Comparison of ENCODE assay signal across 24 cellular contexts in the genomic region with DNA sequence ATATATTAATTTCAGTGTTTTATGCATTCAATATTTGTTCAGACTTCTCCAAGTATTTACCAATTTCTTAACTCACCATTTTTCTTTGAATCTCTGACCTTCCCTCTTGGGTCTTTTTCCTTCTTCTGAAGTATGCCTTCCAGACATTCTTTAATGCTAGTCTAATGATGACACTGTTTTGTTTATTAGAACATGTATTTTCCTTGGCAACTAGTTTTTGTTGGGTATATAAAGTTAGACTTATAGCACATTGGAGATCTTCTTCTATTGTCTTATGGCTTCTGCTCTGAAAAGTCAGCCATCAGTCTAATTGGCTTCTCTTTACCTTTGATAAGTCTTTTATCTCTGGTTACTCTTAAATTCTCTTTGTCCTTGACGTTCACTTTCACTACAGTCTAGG.
DNase-seq lines count a peak whose midpoint lies in the region; ATAC-seq and TF ChIP-seq lines count a peak whose summit lies in the region.
"Had no signal": no experiment of that assay in that cellular context is flagged by ENCODE, and none has a peak within 500 bp of the region (broad histone marks: within the 10 kb centered on the region; RNA-seq: fewer than 3 reads in every experiment).

No MANE protein-coding gene starts in this region.

- DNase-seq in GM23248 (peak; percentile 16), astrocyte of the spinal cord (ENCODE audit: low read depth, low spot score) (peak; percentile 46), hepatic stellate cell (ENCODE audit: low spot score) (peak; percentile 19), skeletal muscle cell (ENCODE audit: low read depth) (peak; percentile 16), NCI-H345 (lab: John Stamatoyannopoulos, UW) (no peak), body of pancreas (no peak)
- DNase-seq in activated effector memory CD4-positive, alpha-beta T cell treated with anti-CD3 and anti-CD28 coated beads, Interleukin-2, amount 50 U/mL, for 16 hours, result no peak
- DNase-seq: Caco-2; CD8-positive, alpha-beta T cell; DMS79; Karpas-422; MV-4-11; NCI-H1105 treated with DMSO at 0.1 percent for 48 hours; NCI-H146; NCI-H1930; NCI-H2107; NCI-H446; NCI-H524 treated with DMSO at 0.1 percent for 48 hours; NCI-H774; PC-3 had no signal

- H3K27ac ChIP-seq in GM23248 (no peak overlapping the region), body of pancreas (no peak overlapping the region)
- H3K27ac ChIP-seq: A549, C4-2B had no signal

- H2AFZ ChIP-seq in GM23248, result no peak overlapping the region

- no peak for TF ChIP-seq POLR2A in body of pancreas (IDR thresholded peaks at IDR 0.05)

- no peaks in the 10 kb centered on the region for H4K20me1 ChIP-seq in GM23248 (ENCODE audit: insufficient read depth)

- no peak overlapping the region for H3K4me2 ChIP-seq in GM23248 (ENCODE audit: unreplicated experiment)
- H3K4me2 ChIP-seq: A549 had no signal

- intact Hi-C loops in body of pancreas (cut with DNase I), result no loop called here

- H3K4me1 ChIP-seq in GM23248 (ENCODE audit: insufficient read depth) (no peaks in the 10 kb centered on the region), body of pancreas (no peaks in the 10 kb centered on the region)
- H3K4me1 ChIP-seq: A549, Caco-2 had no signal

- TF ChIP-seq CTCF in astrocyte of the spinal cord (IDR thresholded peaks at IDR 0.05; ENCODE audit: low read depth, low read length) (no peak), body of pancreas (IDR thresholded peaks at IDR 0.05) (no peak)

- no peak overlapping the region for H3K9ac ChIP-seq in GM23248

- 88 to 89% methylated on average over 1 of the region's 1 CpG for WGBS in GM23248 (ENCODE audit: low coverage in 1 of 2, low lambda C conversion rate in 2 of 2, missing lambda C conversion rate in 2 of 2), 2 experiments
- 74 to 77% methylated on average over 1 of the region's 1 CpG for WGBS in body of pancreas, 2 donors

- no peaks in the 10 kb centered on the region for H3K79me2 ChIP-seq in GM23248 (ENCODE audit: insufficient read depth)

- H3K9me3 ChIP-seq in GM23248 (ENCODE audit: low read depth) (no peaks in the 10 kb centered on the region), body of pancreas (no peaks in the 10 kb centered on the region)
- H3K9me3 ChIP-seq: A549, Caco-2 had no signal

- in situ Hi-C loops in GM23248 (cut with MboI) (no loop called here), astrocyte of the spinal cord (cut with HindIII; ENCODE audit: low sequenced_read_pairs) (no loop called here)

- no peaks in the 10 kb centered on the region for H3K36me3 ChIP-seq in GM23248 (ENCODE audit: low read depth)
- no peaks in the 10 kb centered on the region for H3K36me3 ChIP-seq in body of pancreas (replicated peaks in 1 of 2; ENCODE audit: insufficient read depth in 1 of 2, low read depth in 2 of 2)

- H3F3A ChIP-seq in GM23248 (ENCODE audit: insufficient read depth), result no peaks in the 10 kb centered on the region

- 0 out of 2 replicates have a peak, but pooled peaks cover 4% of the 10 kb centered on the region for H3K9me2 ChIP-seq in GM23248 (ENCODE audit: insufficient read depth)

- H3K4me3 ChIP-seq in GM23248, result no peak overlapping the region
- H3K4me3 ChIP-seq in astrocyte of the spinal cord (ENCODE audit: low read depth, low read length), result no peak overlapping the region
- no peak overlapping the region for H3K4me3 ChIP-seq in skeletal muscle cell (ENCODE audit: low read depth, low read length)
- H3K4me3 ChIP-seq in body of pancreas, result no peak overlapping the region
- H3K4me3 ChIP-seq: A549 had no signal

- ATAC-seq in body of pancreas (no peak), GM21737 (IDR thresholded peaks at IDR 0.05; ENCODE audit: unreplicated experiment) (no peak)
- ATAC-seq: A549; CD8-positive, alpha-beta T cell; HCT116; PC-3 had no signal

- H3K27me3 ChIP-seq in GM23248 (replicated peaks; ENCODE audit: insufficient read depth) (no peaks in the 10 kb centered on the region), body of pancreas (no peaks in the 10 kb centered on the region)

Comparison
In these comparisons a context has a peak if more than half of its experiments do, and no peak if none do; other contexts are left out.
1. DNase-seq: peak in GM23248 (single experiment), astrocyte of the spinal cord (single experiment), hepatic stellate cell (single experiment) and skeletal muscle cell (single experiment); none in NCI-H345 (single experiment), body of pancreas (0 of 4) and activated effector memory CD4-positive, alpha-beta T cell treated with anti-CD3 and anti-CD28 coated beads, Interleukin-2, amount 50 U/mL, for 16 hours (single experiment).